ENCODE assay signal across 16 cellular contexts in the genomic region with DNA sequence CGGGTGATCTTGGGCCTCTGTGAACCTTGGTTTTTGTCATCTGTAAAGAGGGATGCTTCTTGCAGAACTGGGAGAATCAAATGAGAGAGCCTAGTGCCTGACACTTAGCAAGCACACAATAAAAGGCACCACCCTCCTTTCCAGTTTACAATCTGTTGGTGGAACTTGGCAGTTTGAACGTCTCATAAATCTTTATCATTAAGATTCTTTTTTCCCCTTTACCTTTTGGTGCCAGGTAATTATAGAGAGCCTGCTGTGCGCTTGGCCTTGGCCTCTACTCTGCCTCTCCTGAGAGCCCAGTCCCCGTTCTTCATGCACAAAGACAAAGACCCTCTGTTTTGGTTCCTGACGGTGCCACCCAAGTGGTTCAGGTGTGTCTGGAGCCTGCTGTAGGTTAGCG. TPM values are rescaled to one million over a fixed set of nuclear protein-coding genes. Genes with fewer than 3 reads are reported as not detected.
DNase-seq lines count a peak whose midpoint lies in the region; ATAC-seq and TF ChIP-seq lines count a peak whose summit lies in the region.
"Had no signal": no experiment of that assay in that cellular context is flagged by ENCODE, and none has a peak within 500 bp of the region (broad histone marks: within the 10 kb centered on the region; RNA-seq: fewer than 3 reads in every experiment).

No MANE protein-coding gene starts in this region.

- intact Hi-C loops in psoas muscle (cut with DNase I): no loop called here
- intact Hi-C loops in aorta (cut with DNase I): no loop called here

- H3K27me3 ChIP-seq in psoas muscle (ENCODE audit: insufficient read depth in 3 of 3, low read length in 2 of 3) (no peaks in the 10 kb centered on the region), aorta (ENCODE audit: control insufficient read depth in 1 of 2, insufficient read depth in 2 of 2, low read length in 1 of 2) (no peaks in the 10 kb centered on the region)

- H3K4me3 ChIP-seq in psoas muscle (no peak overlapping the region), aorta (ENCODE audit: low read length in 2 of 2) (no peak overlapping the region)
- H3K4me3 ChIP-seq: GM12878 had no signal

- no peak for ATAC-seq in psoas muscle
- no peak for ATAC-seq in aorta (ENCODE audit: low FRiP score)
- ATAC-seq: GM12878 had no signal

- H3K9me3 ChIP-seq in psoas muscle: no peaks in the 10 kb centered on the region
- peaks cover 2% of the 10 kb centered on the region for H3K9me3 ChIP-seq in aorta (ENCODE audit: control insufficient read depth, low read length)

- H3K4me1 ChIP-seq in psoas muscle (peaks cover 31% of the 10 kb centered on the region), aorta (ENCODE audit: control insufficient read depth in 1 of 2, insufficient read depth in 2 of 2, low read length in 2 of 2) (no peaks in the 10 kb centered on the region)

- DNase-seq in NCI-H2227 (lab: John Stamatoyannopoulos, UW; ENCODE audit: unreplicated experiment): peak; percentile 9
- DNase-seq in NCI-H2227 treated with DMSO at 0.1 percent for 48 hours (lab: John Stamatoyannopoulos, UW): no peak
- no peak for DNase-seq in psoas muscle
- DNase-seq in aorta: no peak
- no peak for DNase-seq in NCI-H1436 (lab: John Stamatoyannopoulos, UW)
- DNase-seq in OCI-M2 (lab: John Stamatoyannopoulos, UW; ENCODE audit: unreplicated experiment): no peak
- DNase-seq: 8988T, DMS 273 treated with DMSO at 0.1 percent for 48 hours, GF-D8, H9, NCI-H1417 treated with DMSO at 0.1 percent for 48 hours, NCI-H1930, RPMI8226 had no signal

- H3K27ac ChIP-seq in C4-2B: peak overlapping the region; percentile 49
- peak overlapping the region; percentile 68 for H3K27ac ChIP-seq in VCaP
- peak overlapping the region; percentile 3 for H3K27ac ChIP-seq in psoas muscle
- H3K27ac ChIP-seq in aorta (ENCODE audit: low read depth in 1 of 2, low read length in 2 of 2): no peak overlapping the region

- no peaks in the 10 kb centered on the region for H3K36me3 ChIP-seq in psoas muscle (ENCODE audit: insufficient read depth in 1 of 2, low read depth in 1 of 2)
- H3K36me3 ChIP-seq in aorta (ENCODE audit: control insufficient read depth in 1 of 2, insufficient read depth in 2 of 2, low read length in 1 of 2): no peaks in the 10 kb centered on the region

- 86 to 93% (median 91%) methylated on average over 6 of the region's 6 CpGs for WGBS in psoas muscle, 3 donors
- WGBS in aorta, 2 donors: 90 to 95% methylated on average over 6 of the region's 6 CpGs

- no peak for TF ChIP-seq CTCF in C4-2B (conservative IDR thresholded peaks at IDR 0.05)
- no peak for TF ChIP-seq CTCF in VCaP (conservative IDR thresholded peaks at IDR 0.05)
- no peak for TF ChIP-seq CTCF in psoas muscle (IDR thresholded peaks at IDR 0.05)

RNA-seq across cellular contexts. Expression of a gene that starts 55.2 kb away (rescaled TPM):
- total RNA-seq in psoas muscle (1 to 10 TPM; 4.6 to 9.5 (median 6.8) TPM), aorta (1 to 10 TPM; 2.3 to 2.5 TPM)
- polyA plus RNA-seq in psoas muscle (1 to 10 TPM in 2 of 3 donors, under 1 TPM in 1; 0.93 to 3.1 (median 2.1) TPM), aorta (under 1 TPM; 0.05 to 0.88 TPM)

Comparison
In these comparisons a context has a peak if more than half of its experiments do, and no peak if none do; other contexts are left out.
1. H3K27ac ChIP-seq: peak in C4-2B (single experiment), VCaP (single experiment) and psoas muscle (single experiment); none in aorta (0 of 2).